Comparison of ENCODE assay signal across 21 cellular contexts in genomic region chr5:5678909-5679308, GRCh38.
DNase-seq lines count a peak whose midpoint lies in the region; FAIRE-seq and TF ChIP-seq lines count a peak whose summit lies in the region.
"Had no signal": no experiment of that assay in that cellular context is flagged by ENCODE, and none has a peak within 500 bp of the region (broad histone marks: within the 10 kb centered on the region; RNA-seq: fewer than 3 reads in every experiment).

No MANE protein-coding gene starts in this region.

- H3K79me1 ChIP-seq in H1 (ENCODE audit: low read depth, low read length) (no peaks in the 10 kb centered on the region), mesendoderm (ENCODE audit: low read length) (no peaks in the 10 kb centered on the region)

- no peak for TF ChIP-seq POLR2A in H1 (IDR thresholded peaks at IDR 0.05; ENCODE audit: control extremely low read depth in 1 of 2, low read depth in 2 of 2, low read length in 2 of 2)
- TF ChIP-seq POLR2A in uterus (IDR thresholded peaks at IDR 0.05): no peak

- H3K4ac ChIP-seq in H1 (replicated peaks; ENCODE audit: insufficient read length, low read depth, low read length) (no peak overlapping the region), mesendoderm (ENCODE audit: low read depth, low read length) (no peak overlapping the region)

- H3K14ac ChIP-seq in H1 (ENCODE audit: insufficient read length): no peak overlapping the region

- no peak overlapping the region; a peak in 1 of 7 replicates for H3K9ac ChIP-seq in H1 (replicated peaks in 1 of 4; ENCODE audit: extremely low read depth in 1 of 4, low read depth in 3 of 4, low read length in 3 of 4)
- H3K9ac ChIP-seq in mesendoderm (ENCODE audit: low read length): no peak overlapping the region
- H3K9ac ChIP-seq: GM23248, neural progenitor cell had no signal

- no peaks in the 10 kb centered on the region for H4K20me1 ChIP-seq in H1 (replicated peaks in 1 of 2; ENCODE audit: control insufficient read depth in 1 of 2, insufficient read depth in 2 of 2, low read length in 2 of 2)

- H2AK5ac ChIP-seq in H1 (ENCODE audit: low read depth, low read length) (no peak overlapping the region), mesendoderm (ENCODE audit: low read length) (no peak overlapping the region)

- TF ChIP-seq CTCF in H1 (IDR thresholded peaks at IDR 0.05; ENCODE audit: control extremely low read depth in 1 of 3, insufficient read depth in 1 of 3, low read depth in 1 of 3, low read length in 3 of 3) (no peak), uterus (IDR thresholded peaks at IDR 0.05) (no peak), mesothelial cell of epicardium (IDR thresholded peaks at IDR 0.05; ENCODE audit: unreplicated experiment) (no peak)

- H3K36me3 ChIP-seq in MG63 (no peaks in the 10 kb centered on the region), H1 (ENCODE audit: control insufficient read depth in 2 of 4, insufficient read depth in 4 of 4, low read length in 3 of 4) (no peaks in the 10 kb centered on the region), mesendoderm (ENCODE audit: control insufficient read depth, insufficient read depth, low read length) (no peaks in the 10 kb centered on the region), uterus (no peaks in the 10 kb centered on the region)
- H3K36me3 ChIP-seq: brain microvascular endothelial cell, neural progenitor cell had no signal

- H3K4me3 Mint-ChIP-seq in mesothelial cell of epicardium: no peak overlapping the region
- no peak overlapping the region for H3K4me3 Mint-ChIP-seq in activated CD4-positive, alpha-beta memory T cell treated with anti-CD3 and anti-CD28 coated beads, Interleukin-2, amount 10 ng/mL, durations not matched to agents 7 days and 5 days
- H3K4me3 Mint-ChIP-seq: activated naive CD8-positive, alpha-beta T cell; activated T-cell treated with anti-CD3 and anti-CD28 coated beads, Interleukin-2, amount 50 U/mL, for 4 hours; neural progenitor cell had no signal

- peaks cover 2% of the 10 kb centered on the region for H3K4me1 Mint-ChIP-seq in mesothelial cell of epicardium
- H3K4me1 Mint-ChIP-seq in activated CD4-positive, alpha-beta memory T cell treated with anti-CD3 and anti-CD28 coated beads, Interleukin-2, amount 10 ng/mL, durations not matched to agents 7 days and 5 days: no peaks in the 10 kb centered on the region
- H3K4me1 Mint-ChIP-seq: neural progenitor cell had no signal

- H3K18ac ChIP-seq in H1 (ENCODE audit: extremely low read depth, low read length) (no peak overlapping the region), mesendoderm (ENCODE audit: low read length) (no peak overlapping the region)

- H3K4me3 ChIP-seq in MG63 (no peak overlapping the region), H1 (ENCODE audit: extremely low read depth in 1 of 4, insufficient read depth in 2 of 4, low read depth in 3 of 4, low read length in 4 of 4) (no peak overlapping the region), mesendoderm (ENCODE audit: low read length) (no peak overlapping the region), uterus (no peak overlapping the region)
- H3K4me3 ChIP-seq: GM23248, mucosa of descending colon, neural progenitor cell had no signal

- peaks cover 6% of the 10 kb centered on the region for H3K27me3 ChIP-seq in MG63
- no peaks in the 10 kb centered on the region for H3K27me3 ChIP-seq in H1 (replicated peaks in 1 of 4; ENCODE audit: control insufficient read depth in 3 of 4, extremely low read depth in 1 of 4, insufficient read depth in 3 of 4, low read length in 3 of 4)
- no peaks in the 10 kb centered on the region for H3K27me3 ChIP-seq in mesendoderm (ENCODE audit: insufficient read depth, low read length, poor library complexity)
- H3K27me3 ChIP-seq in uterus: no peaks in the 10 kb centered on the region
- H3K27me3 ChIP-seq: brain microvascular endothelial cell, neural progenitor cell had no signal

- 78% methylated on average over 4 of the region's 4 CpGs; no CpG with 5 or more reads in 1 of the 2 experiments for WGBS in H1 (ENCODE audit: extremely low coverage in 1 of 2, insufficient coverage in 1 of 2, insufficient read length in 1 of 2, insufficient replicate concordance in 2 of 2, low coverage in 1 of 2, low lambda C conversion rate in 2 of 2, missing lambda C conversion rate in 1 of 2), 2 experiments
- WGBS in mesendoderm (ENCODE audit: extremely low coverage, insufficient coverage, low lambda C conversion rate): no CpG with 5 or more reads among the region's 4 CpGs

- intact Hi-C loops in uterus (cut with DNase I; ENCODE audit: low total_unique reads): no loop called here

- DNase-seq in MG63 (peak; percentile 51), H1 (ENCODE audit: low read depth in 1 of 2, low spot score in 2 of 2) (no peak), mesendoderm (peak; percentile 57), uterus (peak; percentile 38 to 46), mesothelial cell of epicardium (ENCODE audit: low spot score in 2 of 2, unreplicated experiment in 2 of 2) (no peak), NCI-H510A (lab: John Stamatoyannopoulos, UW) (no peak)
- DNase-seq in activated CD4-positive, alpha-beta memory T cell treated with anti-CD3 and anti-CD28 coated beads, Interleukin-2, amount 10 ng/mL, durations not matched to agents 7 days and 5 days: no peak
- DNase-seq: activated T-cell treated with anti-CD3 and anti-CD28 coated beads, Interleukin-2, amount 50 U/mL, for 4 hours; brain microvascular endothelial cell; cortex of kidney; GM23248; Kasumi-1; mucosa of descending colon; NCI-H1105; NCI-H2081 treated with DMSO at 0.1 percent for 48 hours; NCI-H524; SHP77; stimulated activated CD4-positive, alpha-beta T cell treated with anti-CD3 and anti-CD28 coated beads, Interleukin-15, amount 100 ng/mL, for 24 hours had no signal

- TF ChIP-seq EP300 in H1 (IDR thresholded peaks at IDR 0.05; ENCODE audit: borderline replicate concordance in 1 of 2, low read depth in 2 of 2, low read length in 2 of 2): no peak

- peaks cover 16% of the 10 kb centered on the region for H3K9me3 Mint-ChIP-seq in mesothelial cell of epicardium
- H3K9me3 Mint-ChIP-seq in activated CD4-positive, alpha-beta memory T cell treated with anti-CD3 and anti-CD28 coated beads, Interleukin-2, amount 10 ng/mL, durations not matched to agents 7 days and 5 days: peaks cover 9% of the 10 kb centered on the region
- H3K9me3 Mint-ChIP-seq: neural progenitor cell had no signal

- H3K23ac ChIP-seq in H1 (ENCODE audit: insufficient read length) (no peak overlapping the region), mesendoderm (ENCODE audit: low read length) (no peak overlapping the region)

- FAIRE-seq in H1 (lab: Jason Lieb, UNC): no peak

- peak overlapping the region; percentile 47 for H4K91ac ChIP-seq in H1 (replicated peaks; ENCODE audit: insufficient read length, low read length)

- H3K4me2 ChIP-seq in H1 (ENCODE audit: insufficient read depth in 1 of 2, low read depth in 2 of 2, low read length in 2 of 2) (no peak overlapping the region), mesendoderm (ENCODE audit: low read length) (no peak overlapping the region)
- H3K4me2 ChIP-seq: neural progenitor cell had no signal

- no peaks in the 10 kb centered on the region for H3K27me3 Mint-ChIP-seq in mesothelial cell of epicardium (ENCODE audit: low read depth)
- H3K27me3 Mint-ChIP-seq in activated CD4-positive, alpha-beta memory T cell treated with anti-CD3 and anti-CD28 coated beads, Interleukin-2, amount 10 ng/mL, durations not matched to agents 7 days and 5 days: no peaks in the 10 kb centered on the region

- no peak overlapping the region for H4K8ac ChIP-seq in H1 (ENCODE audit: extremely low read depth, insufficient read depth, low read length)
- H4K8ac ChIP-seq in mesendoderm (ENCODE audit: low read depth, low read length): no peak overlapping the region

- no peak overlapping the region for H2BK120ac ChIP-seq in H1 (replicated peaks; ENCODE audit: low read depth, low read length)
- no peak overlapping the region for H2BK120ac ChIP-seq in mesendoderm (ENCODE audit: low read depth, low read length)

- H4K5ac ChIP-seq in H1 (ENCODE audit: insufficient read length, low read depth, low read length) (no peak overlapping the region), mesendoderm (ENCODE audit: low read length) (no peak overlapping the region)

- H2BK20ac ChIP-seq in H1 (ENCODE audit: low read length): no peak overlapping the region

- no peak for TF ChIP-seq RAD21 in H1 (IDR thresholded peaks at IDR 0.05 in 1 of 2, conservative IDR thresholded peaks at IDR 0.05 in 1 of 2; ENCODE audit: low read depth in 2 of 2, low read length in 2 of 2)

- POLR2A ChIA-PET in H1 (lab: Charles Lee; ENCODE audit: partially characterized antibody): no interaction called here
- POLR2A ChIA-PET in activated CD4-positive, alpha-beta memory T cell treated with anti-CD3 and anti-CD28 coated beads, Interleukin-2, amount 10 ng/mL, durations not matched to agents 7 days and 5 days (lab: Charles Lee): no interaction called here

- peaks cover 5% of the 10 kb centered on the region; the same call in 1 of the 2 replicates for H3K9me3 ChIP-seq in MG63
- peaks cover 3 to 7% of the 10 kb centered on the region in 2 experiments; a peak in 1 of 4 replicates for H3K9me3 ChIP-seq in H1 (ENCODE audit: insufficient read depth in 2 of 2, low read depth in 1 of 2, low read length in 1 of 2)
- no peaks in the 10 kb centered on the region for H3K9me3 ChIP-seq in uterus
- H3K9me3 ChIP-seq: mucosa of descending colon had no signal

- H3K79me2 ChIP-seq in H1 (ENCODE audit: control insufficient read depth in 1 of 2, insufficient read depth in 2 of 2, low read length in 2 of 2) (peaks cover 0 to 5% of the 10 kb centered on the region in 2 experiments; a peak in 2 of 4 replicates), mesendoderm (ENCODE audit: control insufficient read depth, insufficient read depth, low read length) (no peaks in the 10 kb centered on the region)

- H2BK12ac ChIP-seq in H1 (ENCODE audit: low read depth, low read length): no peak overlapping the region

- H2BK15ac ChIP-seq in H1 (ENCODE audit: low read length) (no peak overlapping the region), mesendoderm (replicated peaks; ENCODE audit: low read depth) (no peak overlapping the region)

- H3K27ac ChIP-seq in H1 (ENCODE audit: low read depth, low read length) (no peak overlapping the region), mesendoderm (ENCODE audit: low read depth, low read length) (no peak overlapping the region), uterus (no peak overlapping the region)
- H3K27ac ChIP-seq: brain microvascular endothelial cell, GM23248, neural progenitor cell, VCaP had no signal

- no peak overlapping the region for H3K56ac ChIP-seq in H1 (replicated peaks; ENCODE audit: insufficient read length, low read depth, low read length)
- no peak overlapping the region for H3K56ac ChIP-seq in mesendoderm (ENCODE audit: low read length)

- no peaks in the 10 kb centered on the region for H3K36me3 Mint-ChIP-seq in mesothelial cell of epicardium
- no peaks in the 10 kb centered on the region for H3K36me3 Mint-ChIP-seq in activated CD4-positive, alpha-beta memory T cell treated with anti-CD3 and anti-CD28 coated beads, Interleukin-2, amount 10 ng/mL, durations not matched to agents 7 days and 5 days (ENCODE audit: low read depth)
- H3K36me3 Mint-ChIP-seq: activated naive CD8-positive, alpha-beta T cell; neural progenitor cell had no signal

- H2BK5ac ChIP-seq in H1 (ENCODE audit: low read depth, low read length) (no peak overlapping the region), mesendoderm (ENCODE audit: low read length) (no peak overlapping the region)

- H2AFZ ChIP-seq in H1 (ENCODE audit: low read length): no peak overlapping the region
- H2AFZ ChIP-seq: GM23248, neural progenitor cell had no signal

- H3K27ac Mint-ChIP-seq in mesothelial cell of epicardium: no peak overlapping the region
- H3K27ac Mint-ChIP-seq in activated CD4-positive, alpha-beta memory T cell treated with anti-CD3 and anti-CD28 coated beads, Interleukin-2, amount 10 ng/mL, durations not matched to agents 7 days and 5 days: no peak overlapping the region
- H3K27ac Mint-ChIP-seq: activated naive CD8-positive, alpha-beta T cell; neural progenitor cell had no signal

- no peaks in the 10 kb centered on the region for H3K23me2 ChIP-seq in H1 (ENCODE audit: low read depth, low read length)

- CTCF ChIA-PET in H1 (lab: Charles Lee; ENCODE audit: partially characterized antibody): no interaction called here
- CTCF ChIA-PET in activated CD4-positive, alpha-beta memory T cell treated with anti-CD3 and anti-CD28 coated beads, Interleukin-2, amount 10 ng/mL, durations not matched to agents 7 days and 5 days (lab: Charles Lee): no interaction called here

- H3K4me1 ChIP-seq in H1 (replicated peaks in 1 of 4; ENCODE audit: control insufficient read depth in 3 of 4, insufficient read depth in 4 of 4, low read length in 3 of 4) (no peaks in the 10 kb centered on the region), mesendoderm (ENCODE audit: control insufficient read depth, low read depth, low read length) (no peaks in the 10 kb centered on the region), uterus (no peaks in the 10 kb centered on the region)
- H3K4me1 ChIP-seq: neural progenitor cell had no signal

Comparison
In these comparisons a context has a peak if more than half of its experiments do, and no peak if none do; other contexts are left out.
1. DNase-seq: peak in MG63 (single experiment), mesendoderm (single experiment) and uterus (2 of 2); none in H1 (0 of 2), mesothelial cell of epicardium (0 of 2), NCI-H510A (single experiment) and activated CD4-positive, alpha-beta memory T cell treated with anti-CD3 and anti-CD28 coated beads, Interleukin-2, amount 10 ng/mL, durations not matched to agents 7 days and 5 days (single experiment).